Comparison of ENCODE assay signal across 17 cellular contexts in the genomic region with DNA sequence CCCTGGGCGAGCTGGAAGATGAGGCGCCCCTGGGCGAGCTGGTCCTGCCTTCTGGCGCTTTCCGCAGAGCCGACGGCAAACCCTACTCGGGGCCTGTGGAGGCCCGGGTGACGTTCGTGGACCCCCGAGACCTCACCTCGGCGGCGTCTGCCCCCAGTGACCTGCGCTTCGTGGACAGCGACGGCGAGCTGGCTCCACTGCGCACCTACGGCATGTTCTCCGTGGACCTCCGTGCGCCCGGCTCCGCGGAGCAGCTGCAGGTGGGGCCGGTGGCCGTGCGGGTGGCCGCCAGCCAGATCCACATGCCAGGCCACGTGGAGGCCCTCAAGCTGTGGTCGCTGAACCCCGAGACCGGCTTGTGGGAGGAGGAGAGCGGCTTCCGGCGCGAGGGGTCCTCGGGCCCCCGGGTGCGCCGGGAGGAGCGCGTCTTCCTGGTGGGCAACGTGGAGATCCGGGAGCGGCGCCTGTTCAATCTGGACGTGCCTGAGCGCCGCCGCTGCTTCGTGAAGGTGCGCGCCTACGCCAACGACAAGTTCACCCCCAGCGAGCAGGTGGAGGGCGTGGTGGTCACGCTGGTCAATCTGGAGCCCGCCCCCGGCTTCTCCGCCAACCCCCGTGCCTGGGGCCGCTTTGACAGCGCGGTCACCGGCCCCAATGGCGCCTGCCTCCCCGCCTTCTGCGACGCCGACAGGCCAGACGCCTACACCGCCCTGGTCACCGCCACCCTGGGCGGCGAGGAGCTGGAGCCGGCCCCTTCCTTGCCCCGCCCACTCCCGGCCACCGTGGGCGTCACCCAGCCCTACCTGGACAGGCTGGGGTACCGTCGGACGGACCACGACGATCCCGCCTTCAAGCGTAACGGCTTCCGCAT. TPM values are rescaled to one million over a fixed set of nuclear protein-coding genes. Genes with fewer than 3 reads are reported as not detected.
A peak's percentile ranks its signal among the peaks of the same experiment; 100 is the strongest.
DNase-seq lines count a peak whose midpoint lies in the region; ATAC-seq and TF ChIP-seq lines count a peak whose summit lies in the region.
"Had no signal": no experiment of that assay in that cellular context is flagged by ENCODE, and none has a peak within 500 bp of the region (broad histone marks: within the 10 kb centered on the region; RNA-seq: fewer than 3 reads in every experiment).

No MANE protein-coding gene starts in this region.

- H4K91ac ChIP-seq in neuronal stem cell (ENCODE audit: low read depth, low read length, poor library complexity), result no peak overlapping the region

- H4K8ac ChIP-seq in neuronal stem cell (ENCODE audit: low read depth, low read length), result no peak overlapping the region

- no peak overlapping the region for H3K14ac ChIP-seq in neuronal stem cell (ENCODE audit: low read length)

- H3K9me3 Mint-ChIP-seq in chondrocyte (ENCODE audit: low read depth) (no peaks in the 10 kb centered on the region), GM23338 (no peaks in the 10 kb centered on the region; the same call in 2 of the 3 replicates)
- H3K9me3 Mint-ChIP-seq: CD4-positive, alpha-beta memory T cell; HFFc6 had no signal

- H3K4ac ChIP-seq in neuronal stem cell (ENCODE audit: low read length), result no peak overlapping the region

- H3K9me3 ChIP-seq in neuronal stem cell (replicated peaks in 1 of 2; ENCODE audit: control insufficient read depth in 2 of 2, insufficient read depth in 1 of 2, low read depth in 1 of 2, low read length in 2 of 2) (peaks cover 0 to under 1% of the 10 kb centered on the region in 2 donors), gastrocnemius medialis (no peaks in the 10 kb centered on the region)
- H3K9me3 ChIP-seq: A549, BLaER1 had no signal

- H3K4me3 Mint-ChIP-seq in chondrocyte (ENCODE audit: unreplicated experiment) (no peak overlapping the region), GM23338 (no peak overlapping the region)
- H3K4me3 Mint-ChIP-seq: CD14-positive monocyte; CD4-positive, alpha-beta memory T cell; HFFc6 had no signal

- H3K9ac ChIP-seq in neuronal stem cell (ENCODE audit: low read depth, low read length, poor library complexity), result no peak overlapping the region
- H3K9ac ChIP-seq: BLaER1, KMS-11 had no signal

- H3K4me3 ChIP-seq in neuronal stem cell (ENCODE audit: low read length in 2 of 2), result no peak overlapping the region
- no peak overlapping the region for H3K4me3 ChIP-seq in GM23338
- no peak overlapping the region for H3K4me3 ChIP-seq in gastrocnemius medialis
- H3K4me3 ChIP-seq: A549, BLaER1 had no signal

- 0 out of 2 replicates have a peak, but pooled peaks cover 3% of the 10 kb centered on the region for H3F3A ChIP-seq in GM23338 (replicated peaks; ENCODE audit: low read depth)

- H3K36me3 Mint-ChIP-seq in chondrocyte (ENCODE audit: low read depth) (no peaks in the 10 kb centered on the region), GM23338 (ENCODE audit: low read depth) (no peaks in the 10 kb centered on the region; the same call in 2 of the 3 replicates)
- H3K36me3 Mint-ChIP-seq: CD14-positive monocyte; CD4-positive, alpha-beta memory T cell had no signal

- H3K18ac ChIP-seq in neuronal stem cell (ENCODE audit: low read length), result no peak overlapping the region

- TF ChIP-seq POLR2A in gastrocnemius medialis (IDR thresholded peaks at IDR 0.05), result no peak

- peaks cover 2% of the 10 kb centered on the region for H3K27me3 Mint-ChIP-seq in chondrocyte (ENCODE audit: low read depth)
- H3K27me3 Mint-ChIP-seq in GM23338 (ENCODE audit: insufficient read depth, low read depth, poor library complexity), result peaks cover 11% of the 10 kb centered on the region

- H3K23ac ChIP-seq in neuronal stem cell (ENCODE audit: low read depth, low read length, poor library complexity), result peak overlapping the region; percentile 80

- H2BK120ac ChIP-seq in neuronal stem cell (ENCODE audit: low read depth, low read length), result no peak overlapping the region

- H2BK15ac ChIP-seq in neuronal stem cell (ENCODE audit: low read length), result peak overlapping the region; percentile 26

- peak overlapping the region; percentile 74 for H2AK5ac ChIP-seq in neuronal stem cell (ENCODE audit: low read depth, low read length)

- H3K4me1 Mint-ChIP-seq in chondrocyte (ENCODE audit: low read depth) (peaks cover 9% of the 10 kb centered on the region), GM23338 (peaks cover 5% of the 10 kb centered on the region; the same call in 2 of the 3 replicates)

- H3K27ac Mint-ChIP-seq in chondrocyte (ENCODE audit: unreplicated experiment), result no peak overlapping the region
- H3K27ac Mint-ChIP-seq in GM23338, result no peak overlapping the region
- H3K27ac Mint-ChIP-seq: CD14-positive monocyte; CD4-positive, alpha-beta memory T cell; HFFc6 had no signal

- no peak overlapping the region for H2BK12ac ChIP-seq in neuronal stem cell (ENCODE audit: low read length)

- H3K79me1 ChIP-seq in neuronal stem cell (ENCODE audit: low read depth, low read length), result no peaks in the 10 kb centered on the region

- H3K27me3 ChIP-seq in neuronal stem cell (ENCODE audit: control insufficient read depth in 3 of 3, insufficient read depth in 3 of 3, low read depth in 1 of 3, low read length in 3 of 3) (peaks cover 0 to 16% (median 0%) of the 10 kb centered on the region in 3 experiments), GM23338 (ENCODE audit: insufficient read depth) (peaks cover 11% of the 10 kb centered on the region), gastrocnemius medialis (peaks cover 46 to 64% (median 50%) of the 10 kb centered on the region in 3 donors)

- WGBS in neuronal stem cell (ENCODE audit: extremely low coverage in 2 of 2, insufficient read length in 2 of 2, insufficient replicate concordance in 1 of 2), 2 donors, result no CpG with 5 or more reads among the region's 94 CpGs

- DNase-seq in DMS53 (lab: John Stamatoyannopoulos, UW) (peak; percentile 85), DMS53 treated with DMSO at 0.1 percent for 48 hours (lab: John Stamatoyannopoulos, UW; ENCODE audit: unreplicated experiment) (no peak), chondrocyte (ENCODE audit: low spot score) (peak; percentile 94), neuronal stem cell (ENCODE audit: low spot score) (no peak), GM23338 (ENCODE audit: low spot score) (no peak), HCEC 1CT (no peak), gastrocnemius medialis (no peak)
- DNase-seq: AML-193, HFFc6 had no signal

- H3K4me1 ChIP-seq in neuronal stem cell (ENCODE audit: control insufficient read depth in 2 of 2, insufficient read depth in 1 of 2, low read depth in 1 of 2, low read length in 2 of 2) (no peaks in the 10 kb centered on the region), GM23338 (ENCODE audit: insufficient read depth) (no peaks in the 10 kb centered on the region), gastrocnemius medialis (no peaks in the 10 kb centered on the region)
- H3K4me1 ChIP-seq: A549 had no signal

- TF ChIP-seq CTCF in chondrocyte (IDR thresholded peaks at IDR 0.05) (no peak), GM23338 (conservative IDR thresholded peaks at IDR 0.05; ENCODE audit: low read depth in 2 of 2) (no peak), gastrocnemius medialis (IDR thresholded peaks at IDR 0.05 in 4 of 5, conservative IDR thresholded peaks at IDR 0.05 in 1 of 5) (no peak)

- no peak overlapping the region for H2AFZ ChIP-seq in neuronal stem cell (ENCODE audit: low read length)
- H2AFZ ChIP-seq in GM23338, result no peak overlapping the region

- no peaks in the 10 kb centered on the region for H4K20me1 ChIP-seq in GM23338 (replicated peaks; ENCODE audit: insufficient read depth)
- H4K20me1 ChIP-seq: BLaER1 had no signal

- no peaks in the 10 kb centered on the region for H3K79me2 ChIP-seq in GM23338 (replicated peaks; ENCODE audit: insufficient read depth)

- no peak overlapping the region for H2BK5ac ChIP-seq in neuronal stem cell (ENCODE audit: low read length)

- ATAC-seq in GM23338, result no peak
- ATAC-seq in gastrocnemius medialis, result no peak
- ATAC-seq: A549, HCT116 had no signal

- no peaks in the 10 kb centered on the region for H3K9me2 ChIP-seq in GM23338 (ENCODE audit: insufficient read depth)

- intact Hi-C loops in gastrocnemius medialis (cut with DNase I; ENCODE audit: low total_unique reads), result no loop called here

- in situ Hi-C loops in gastrocnemius medialis (cut with MboI; ENCODE audit: low sequenced_read_pairs in 4 of 4), result loop anchor here in 3 of 4 donors (25.0 kb wide), 2 partner anchors 393 to 418 kb away; no protein-coding TSS in a partner anchor

- H3K36me3 ChIP-seq in neuronal stem cell (replicated peaks in 1 of 2; ENCODE audit: control insufficient read depth in 2 of 2, insufficient read depth in 2 of 2, low read length in 2 of 2), result no peaks in the 10 kb centered on the region
- H3K36me3 ChIP-seq in GM23338 (ENCODE audit: insufficient read depth), result no peaks in the 10 kb centered on the region
- no peaks in the 10 kb centered on the region for H3K36me3 ChIP-seq in gastrocnemius medialis
- H3K36me3 ChIP-seq: BLaER1 had no signal

- H3K4me2 ChIP-seq in neuronal stem cell (ENCODE audit: insufficient read depth, low read length, poor library complexity, severe bottlenecking) (no peak overlapping the region), GM23338 (no peak overlapping the region)
- H3K4me2 ChIP-seq: A549, BLaER1, KMS-11 had no signal

- H3K27ac ChIP-seq in neuronal stem cell (replicated peaks; ENCODE audit: low read length), result no peak overlapping the region
- no peak overlapping the region for H3K27ac ChIP-seq in GM23338 (ENCODE audit: low read depth)
- no peak overlapping the region for H3K27ac ChIP-seq in gastrocnemius medialis
- H3K27ac ChIP-seq: 22Rv1, A549, BLaER1, KMS-11 had no signal

RNA-seq across cellular contexts. Expression of a gene that starts 6.4 kb away (rescaled TPM):
- total RNA-seq in chondrocyte (5.8 to 12.7 TPM (median 11.7 TPM) in 3 replicates), gastrocnemius medialis (1 to 10 TPM in 1 of 4 donors, not detected in 3; 3.2 TPM)
- 2.0 TPM for polyA plus RNA-seq in neuronal stem cell (2013, experiment 1 of 2)
- 2.1 TPM for polyA plus RNA-seq in neuronal stem cell (2013, experiment 2 of 2)
- 17.0 and 21.6 TPM in 2 replicates for total RNA-seq in GM23338 (2014; rRNA removed; shearing (Covaris generic))
- polyA plus RNA-seq in GM23338 (2016; fragmentation: Nextera tagmentation; extraction: Ambion mirVana), result 4.0 and 5.0 TPM in 2 replicates
- total RNA-seq: HT1080 had no signal
- polyA plus RNA-seq: CD14-positive monocyte; CD4-positive, alpha-beta memory T cell had no signal

RNA-seq across cellular contexts. Expression of a gene that starts 15.8 kb away (rescaled TPM):
- total RNA-seq in chondrocyte (3.6 to 5.3 TPM (median 4.0 TPM) in 3 replicates), gastrocnemius medialis (under 1 TPM in 2 of 4 donors, not detected in 2; 0.18 to 0.31 TPM)
- polyA plus RNA-seq in neuronal stem cell (2013, experiment 1 of 2), result 10.9 TPM
- 9.9 TPM for polyA plus RNA-seq in neuronal stem cell (2013, experiment 2 of 2)
- 0.85 and 3.5 TPM in 2 replicates for total RNA-seq in GM23338 (2014; rRNA removed; shearing (Covaris generic))
- polyA plus RNA-seq in GM23338 (2016; fragmentation: Nextera tagmentation; extraction: Ambion mirVana), result 3.7 and 6.5 TPM in 2 replicates
- polyA plus RNA-seq: CD14-positive monocyte had no signal

RNA-seq across cellular contexts. Expression of a gene that starts 28.5 kb away (rescaled TPM):
- 313 to 316 TPM (median 313 TPM) in 3 replicates for total RNA-seq in chondrocyte
- polyA plus RNA-seq in neuronal stem cell (2013, experiment 1 of 2), result 218 TPM
- 213 TPM for polyA plus RNA-seq in neuronal stem cell (2013, experiment 2 of 2)
- total RNA-seq in GM23338 (2014; rRNA removed; shearing (Covaris generic)), result 37.6 and 143 TPM in 2 replicates
- 598 and 619 TPM in 2 replicates for polyA plus RNA-seq in GM23338 (2016; fragmentation: Nextera tagmentation; extraction: Ambion mirVana)
- 100 to 1,000 TPM in 1 of 4 donors, 10 to 100 TPM in 3; 41.8 to 201 (median 50.5) TPM for total RNA-seq in gastrocnemius medialis

RNA-seq across cellular contexts. Expression of a gene that starts 29.1 kb away (rescaled TPM):
- total RNA-seq in chondrocyte, result 1.3 to 1.8 TPM (median 1.4 TPM) in 3 replicates
- 2.3 TPM for polyA plus RNA-seq in neuronal stem cell (2013, experiment 1 of 2)
- polyA plus RNA-seq in neuronal stem cell (2013, experiment 2 of 2), result 2.2 TPM
- 4.5 and 4.9 TPM in 2 replicates for total RNA-seq in GM23338 (2014; rRNA removed; shearing (Covaris generic))
- polyA plus RNA-seq in GM23338 (2016; fragmentation: Nextera tagmentation; extraction: Ambion mirVana), result 0.28 and 0.63 TPM in 2 replicates
- total RNA-seq in gastrocnemius medialis, result 1 to 10 TPM in 1 of 4 donors, under 1 TPM in 1, not detected in 2; 0.80 to 1.7 TPM

Comparison
In these comparisons a context has a peak if more than half of its experiments do, and no peak if none do; other contexts are left out.
1. DNase-seq: peak in DMS53 (single experiment) and chondrocyte (single experiment); none in DMS53 treated with DMSO at 0.1 percent for 48 hours (single experiment), neuronal stem cell (single experiment), GM23338 (single experiment), HCEC 1CT (single experiment) and gastrocnemius medialis (0 of 2).